ENCODE assay signal across 17 cellular contexts in the genomic region with DNA sequence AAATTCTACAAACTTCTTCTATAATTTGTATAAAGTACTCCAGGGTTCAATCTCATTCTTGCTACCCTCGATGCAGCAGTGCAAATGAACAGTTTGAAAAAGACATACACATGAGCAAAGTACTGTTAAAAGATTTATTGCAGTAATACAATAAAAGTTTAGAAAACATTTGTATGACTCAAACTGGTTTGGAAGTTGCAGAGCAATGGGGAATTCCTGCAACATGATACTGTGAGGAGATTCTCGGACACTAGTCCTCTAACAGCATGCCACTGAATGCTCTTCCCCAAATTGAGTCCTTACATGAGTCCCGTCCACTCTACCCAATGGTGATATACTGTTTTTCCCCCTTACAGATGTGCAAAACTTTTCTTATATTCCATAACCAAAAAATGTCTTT. TPM values are rescaled to one million over a fixed set of nuclear protein-coding genes. Genes with fewer than 3 reads are reported as not detected.
DNase-seq lines count a peak whose midpoint lies in the region; ATAC-seq, FAIRE-seq and TF ChIP-seq lines count a peak whose summit lies in the region.
"Had no signal": no experiment of that assay in that cellular context is flagged by ENCODE, and none has a peak within 500 bp of the region (broad histone marks: within the 10 kb centered on the region; RNA-seq: fewer than 3 reads in every experiment).

No MANE protein-coding gene starts in this region.

- ATAC-seq in GM21360 (IDR thresholded peaks at IDR 0.05; ENCODE audit: unreplicated experiment), result no peak

- H3K14ac ChIP-seq in H9 (ENCODE audit: insufficient read depth, low read length), result no peak overlapping the region

- no peak overlapping the region for H3K23ac ChIP-seq in H9 (ENCODE audit: insufficient read length, low read depth, low read length)

- no peaks in the 10 kb centered on the region for H3K79me2 ChIP-seq in PC-9 (ENCODE audit: low read depth)
- no peaks in the 10 kb centered on the region for H3K79me2 ChIP-seq in endothelial cell of umbilical vein (ENCODE audit: control insufficient read depth, insufficient read depth, low read length)
- H3K79me2 ChIP-seq in osteoblast (ENCODE audit: insufficient read depth, low read length), result no peaks in the 10 kb centered on the region
- no peaks in the 10 kb centered on the region for H3K79me2 ChIP-seq in H9 (ENCODE audit: insufficient read depth, low read length)

- no peak overlapping the region for H3T11ph ChIP-seq in H9 (ENCODE audit: low read length)

- no peak overlapping the region for H3K4me3 Mint-ChIP-seq in H9
- H3K4me3 Mint-ChIP-seq: activated CD4-positive, alpha-beta memory T cell treated with anti-CD3 and anti-CD28 coated beads for 36 hours had no signal

- H2AFZ ChIP-seq in PC-9 (no peak overlapping the region), endothelial cell of umbilical vein (ENCODE audit: low read depth, low read length) (no peak overlapping the region), osteoblast (ENCODE audit: low read length) (no peak overlapping the region), H9 (ENCODE audit: low read length) (no peak overlapping the region)

- CTCF ChIA-PET in PC-9 (lab: Charles Lee) (interaction anchor here (1.6 kb wide), 1 partner anchor 11 kb away, joined by 3 read pairs; no protein-coding TSS in a partner anchor), endothelial cell of umbilical vein (lab: Charles Lee) (interaction anchor here (1.7 kb wide), 1 partner anchor 12 kb away, joined by 5 read pairs; no protein-coding TSS in a partner anchor)

- no peak overlapping the region for H4K5ac ChIP-seq in H9 (ENCODE audit: insufficient read length, low read depth, low read length)

- intact Hi-C loops in PC-9 (cut with micrococcal nuclease; ENCODE audit: unreplicated experiment), result no loop called here
- intact Hi-C loops in endothelial cell of umbilical vein (cut with micrococcal nuclease), result no loop called here

- no peaks in the 10 kb centered on the region for H3K27me3 Mint-ChIP-seq in H9 (ENCODE audit: low read depth)
- H3K27me3 Mint-ChIP-seq: activated CD4-positive, alpha-beta memory T cell treated with anti-CD3 and anti-CD28 coated beads for 36 hours had no signal

- H3K27ac ChIP-seq in PC-9, result peak overlapping the region; percentile 36
- H3K27ac ChIP-seq in endothelial cell of umbilical vein (ENCODE audit: insufficient read depth, low read depth, low read length), result no peak overlapping the region
- peak overlapping the region; percentile 7 for H3K27ac ChIP-seq in osteoblast (ENCODE audit: low read depth, low read length)
- H3K27ac ChIP-seq in right atrium auricular region, result no peak overlapping the region
- no peak overlapping the region for H3K27ac ChIP-seq in H9 (ENCODE audit: insufficient read length, low read depth, low read length)
- H3K27ac ChIP-seq: BLaER1 treated with 17β-estradiol and CSF1 and Interleukin-3, amounts not matched to agents 10 nM and 100 nM; pancreas; suprapubic skin had no signal

- H2BK12ac ChIP-seq in H9 (ENCODE audit: insufficient read length, low read depth, low read length), result no peak overlapping the region

- H3K4me3 ChIP-seq in AG10803 (ENCODE audit: low read length), result no peak overlapping the region
- no peak overlapping the region for H3K4me3 ChIP-seq in PC-9
- no peak overlapping the region for H3K4me3 ChIP-seq in endothelial cell of umbilical vein (replicated peaks in 1 of 3; ENCODE audit: insufficient read depth in 1 of 3, low read depth in 1 of 3, low read length in 3 of 3)
- no peak overlapping the region for H3K4me3 ChIP-seq in osteoblast (ENCODE audit: insufficient read depth, low read length)
- H3K4me3 ChIP-seq in right atrium auricular region, result no peak overlapping the region
- H3K4me3 ChIP-seq: BLaER1 treated with 17β-estradiol and CSF1 and Interleukin-3, amounts not matched to agents 10 nM and 100 nM; pancreas; suprapubic skin had no signal

- POLR2A ChIA-PET in PC-9 (lab: Charles Lee; ENCODE audit: unreplicated experiment), result no interaction called here
- POLR2A ChIA-PET in endothelial cell of umbilical vein (lab: Charles Lee), result no interaction called here

- H3K9ac ChIP-seq in endothelial cell of umbilical vein (replicated peaks; ENCODE audit: extremely low read depth, insufficient read depth, low read length), result no peak overlapping the region
- H3K9ac ChIP-seq in H9 (ENCODE audit: extremely low read depth, insufficient read length, low read length), result no peak overlapping the region
- H3K9ac ChIP-seq: BLaER1 treated with 17β-estradiol and CSF1 and Interleukin-3, amounts not matched to agents 10 nM and 100 nM had no signal

- BruUV-seq in PC-9 (replicated peaks; lab: Mats Ljungman, UMichigan) (no TSS peak), endothelial cell of umbilical vein (replicated peaks; lab: Mats Ljungman, UMichigan) (no TSS peak)

- H3K9me1 ChIP-seq in endothelial cell of umbilical vein (replicated peaks; ENCODE audit: control insufficient read depth, extremely low read depth, insufficient read depth, low read length), result no peaks in the 10 kb centered on the region

- H3K4me1 ChIP-seq in PC-9 (replicated peaks; ENCODE audit: insufficient read depth) (peaks cover 6% of the 10 kb centered on the region; the same call in 1 of the 2 replicates), endothelial cell of umbilical vein (ENCODE audit: control insufficient read depth, extremely low read depth, insufficient read depth, low read length) (no peaks in the 10 kb centered on the region), osteoblast (ENCODE audit: insufficient read depth, low read length) (peaks cover 12% of the 10 kb centered on the region), right atrium auricular region (no peaks in the 10 kb centered on the region), H9 (ENCODE audit: insufficient read depth, low read length) (no peaks in the 10 kb centered on the region)
- H3K4me1 ChIP-seq: BLaER1 treated with 17β-estradiol and CSF1 and Interleukin-3, amounts not matched to agents 10 nM and 100 nM; pancreas; suprapubic skin had no signal

- H3K9me3 Mint-ChIP-seq in H9, result no peaks in the 10 kb centered on the region
- H3K9me3 Mint-ChIP-seq: activated CD4-positive, alpha-beta memory T cell treated with anti-CD3 and anti-CD28 coated beads for 36 hours had no signal

- peak overlapping the region; percentile 10; the same call in 1 of the 2 replicates for H3K4me2 ChIP-seq in PC-9
- no peak overlapping the region for H3K4me2 ChIP-seq in endothelial cell of umbilical vein (ENCODE audit: insufficient read depth, low read length)
- H3K4me2 ChIP-seq in osteoblast (ENCODE audit: insufficient read depth, low read length), result peak overlapping the region; percentile 49
- no peak overlapping the region for H3K4me2 ChIP-seq in H9 (ENCODE audit: insufficient read depth, insufficient read length, low read length)
- H3K4me2 ChIP-seq: BLaER1 treated with 17β-estradiol and CSF1 and Interleukin-3, amounts not matched to agents 10 nM and 100 nM had no signal

- no peak overlapping the region for H4K91ac ChIP-seq in H9 (ENCODE audit: insufficient read length, low read depth, low read length)

- TF ChIP-seq POLR2A in endothelial cell of umbilical vein (IDR thresholded peaks at IDR 0.05; ENCODE audit: low read depth, low read length), result no peak

- no peak overlapping the region for H2BK5ac ChIP-seq in H9 (ENCODE audit: insufficient read length, low read length)

- no peaks in the 10 kb centered on the region for H3K9me2 ChIP-seq in PC-9 (ENCODE audit: insufficient read depth)

- H3K27ac Mint-ChIP-seq in H9, result no peak overlapping the region
- H3K27ac Mint-ChIP-seq: activated CD4-positive, alpha-beta memory T cell treated with anti-CD3 and anti-CD28 coated beads for 36 hours had no signal

- no peak overlapping the region for H2BK20ac ChIP-seq in H9 (ENCODE audit: low read depth, low read length, poor library complexity, severe bottlenecking)

- H3K23me2 ChIP-seq in H9 (ENCODE audit: insufficient read length, low read depth, low read length, poor library complexity, severe bottlenecking), result no peaks in the 10 kb centered on the region

- H3K18ac ChIP-seq in H9 (ENCODE audit: insufficient read length, low read depth, low read length), result no peak overlapping the region

- no peak overlapping the region for H2BK15ac ChIP-seq in H9 (ENCODE audit: low read depth, low read length)

- no peaks in the 10 kb centered on the region; the same call in 1 of the 2 replicates for H4K20me1 ChIP-seq in PC-9 (ENCODE audit: insufficient read depth)
- H4K20me1 ChIP-seq in endothelial cell of umbilical vein (replicated peaks; ENCODE audit: control insufficient read depth, extremely low read depth, insufficient read depth, low read length), result no peaks in the 10 kb centered on the region
- peaks cover 3% of the 10 kb centered on the region for H4K20me1 ChIP-seq in osteoblast (ENCODE audit: insufficient read depth, low read length)
- no peaks in the 10 kb centered on the region for H4K20me1 ChIP-seq in H9 (ENCODE audit: control insufficient read depth, insufficient read depth, insufficient read length)
- H4K20me1 ChIP-seq: BLaER1 treated with 17β-estradiol and CSF1 and Interleukin-3, amounts not matched to agents 10 nM and 100 nM had no signal

- H2BK120ac ChIP-seq in H9 (ENCODE audit: low read depth, low read length, poor library complexity, severe bottlenecking), result no peak overlapping the region

- no peak overlapping the region for H3K56ac ChIP-seq in H9 (ENCODE audit: insufficient read length, low read depth, low read length)

- H3K36me3 Mint-ChIP-seq in H9 (ENCODE audit: insufficient read depth in 1 of 3, low read depth in 3 of 3), result peaks cover 16 to 50% (median 46%) of the 10 kb centered on the region in 3 experiments; a peak in 6 of 7 replicates

- H3K9me3 ChIP-seq in PC-9 (ENCODE audit: insufficient read depth, low read depth) (no peaks in the 10 kb centered on the region), endothelial cell of umbilical vein (replicated peaks; ENCODE audit: control insufficient read depth, insufficient read depth, low read length) (no peaks in the 10 kb centered on the region), osteoblast (ENCODE audit: low read depth, low read length) (no peaks in the 10 kb centered on the region), right atrium auricular region (no peaks in the 10 kb centered on the region), H9 (ENCODE audit: control insufficient read depth, low read depth, low read length) (no peaks in the 10 kb centered on the region)
- H3K9me3 ChIP-seq: BLaER1 treated with 17β-estradiol and CSF1 and Interleukin-3, amounts not matched to agents 10 nM and 100 nM; pancreas; suprapubic skin had no signal

- no peak overlapping the region for H4K8ac ChIP-seq in H9 (replicated peaks; ENCODE audit: insufficient read length, low read depth, low read length)

- H3K79me1 ChIP-seq in H9 (ENCODE audit: insufficient read depth, low read depth, low read length, poor library complexity, severe bottlenecking), result no peaks in the 10 kb centered on the region

- WGBS in H9 (ENCODE audit: extremely low coverage, insufficient read length, low lambda C conversion rate), result no CpG with 5 or more reads among the region's 3 CpGs

- peak; percentile 80 for DNase-seq in AG10803 (ENCODE audit: low read depth)
- DNase-seq in PC-9, result no peak
- DNase-seq in endothelial cell of umbilical vein (ENCODE audit: low read depth, low spot score), result peak; percentile 9
- peak; percentile 84 for DNase-seq in osteoblast (ENCODE audit: insufficient read length, low spot score, missing footprints)
- DNase-seq in right atrium auricular region (ENCODE audit: low spot score), result no peak
- no peak for DNase-seq in NCI-H446 (lab: John Stamatoyannopoulos, UW)
- no peak for DNase-seq in H9
- DNase-seq: activated CD4-positive, alpha-beta memory T cell treated with anti-CD3 and anti-CD28 coated beads for 36 hours; anterior cingulate cortex; DMS53; NCI-H2081; NCI-H774; pancreas had no signal

- H3K27me3 ChIP-seq in PC-9 (ENCODE audit: insufficient read depth, low read depth), result no peaks in the 10 kb centered on the region
- H3K27me3 ChIP-seq in endothelial cell of umbilical vein (ENCODE audit: control insufficient read depth in 2 of 2, insufficient read depth in 2 of 2, low read length in 2 of 2), result no peaks in the 10 kb centered on the region
- H3K27me3 ChIP-seq in osteoblast (ENCODE audit: insufficient read depth, low read length), result no peaks in the 10 kb centered on the region
- H3K27me3 ChIP-seq in right atrium auricular region, result no peaks in the 10 kb centered on the region
- H3K27me3 ChIP-seq in H9 (ENCODE audit: insufficient read depth, low read length), result no peaks in the 10 kb centered on the region
- H3K27me3 ChIP-seq: BLaER1 treated with 17β-estradiol and CSF1 and Interleukin-3, amounts not matched to agents 10 nM and 100 nM; pancreas; suprapubic skin had no signal

- no peak overlapping the region for H3K4ac ChIP-seq in H9 (ENCODE audit: low read depth, low read length)

- H3F3A ChIP-seq in PC-9 (ENCODE audit: insufficient read depth, low read depth), result no peaks in the 10 kb centered on the region; the same call in 1 of the 2 replicates

- H3K4me1 Mint-ChIP-seq in H9, result no peaks in the 10 kb centered on the region

- FAIRE-seq in endothelial cell of umbilical vein (lab: Jason Lieb, UNC), result peak; percentile 60
- FAIRE-seq: islet of Langerhans, pancreas had no signal

- no peak overlapping the region for H2AK5ac ChIP-seq in H9 (ENCODE audit: insufficient read length, low read length)

- TF ChIP-seq CTCF in AG10803 (conservative IDR thresholded peaks at IDR 0.05; ENCODE audit: low read length) (no peak), PC-9 (conservative IDR thresholded peaks at IDR 0.05) (no peak), endothelial cell of umbilical vein (IDR thresholded peaks at IDR 0.05; ENCODE audit: extremely low read depth in 1 of 2, insufficient read depth in 1 of 2, low read depth in 1 of 2, low read length in 2 of 2) (no peak), osteoblast (IDR thresholded peaks at IDR 0.05; ENCODE audit: extremely low read depth, low read depth, low read length) (no peak), right atrium auricular region (IDR thresholded peaks at IDR 0.05) (no peak), H9 (conservative IDR thresholded peaks at IDR 0.05) (no peak)

- no peaks in the 10 kb centered on the region; the same call in 1 of the 2 replicates for H3K36me3 ChIP-seq in PC-9 (ENCODE audit: low read depth)
- peaks cover 6% of the 10 kb centered on the region in 2 experiments for H3K36me3 ChIP-seq in endothelial cell of umbilical vein (ENCODE audit: control insufficient read depth in 2 of 2, extremely low read depth in 1 of 2, insufficient read depth in 2 of 2, low read length in 2 of 2)
- peaks cover 16% of the 10 kb centered on the region for H3K36me3 ChIP-seq in osteoblast (ENCODE audit: insufficient read depth, low read length)
- H3K36me3 ChIP-seq in right atrium auricular region, result peaks cover 20% of the 10 kb centered on the region

- dilution Hi-C loops in endothelial cell of umbilical vein (cut with MboI; ENCODE audit: extremely low pct_ligation_motif_present, low sequenced_read_pairs), result no loop called here

RNA-seq across cellular contexts. Expression of gene ATG14, which starts 45.4 kb away (rescaled TPM):
- total RNA-seq in PC-9 (2021), result 13.6 and 14.6 TPM in 2 replicates
- 9.6 and 10.0 TPM in 2 replicates for total RNA-seq in endothelial cell of umbilical vein
- polyA plus RNA-seq in endothelial cell of umbilical vein, result 4.8 and 5.9 TPM in 2 replicates
- polyA plus RNA-seq in endothelial cell of umbilical vein (2011; cell fraction: cytosol; rRNA removed), result 4.0 TPM in 2 replicates
- polyA plus RNA-seq in endothelial cell of umbilical vein (2011; cell fraction: nucleus; rRNA removed), result 27.1 and 28.8 TPM in 2 replicates
- polyA plus RNA-seq in endothelial cell of umbilical vein (2012), result 5.8 and 8.4 TPM in 2 replicates
- polyA minus RNA-seq in endothelial cell of umbilical vein, result 11.4 and 11.6 TPM in 2 replicates
- 5.0 TPM for polyA minus RNA-seq in endothelial cell of umbilical vein (2011; cell fraction: cytosol; rRNA and poly(A)+ RNA removed)
- polyA minus RNA-seq in endothelial cell of umbilical vein (2011; cell fraction: nucleus; rRNA and poly(A)+ RNA removed), result 11.0 and 13.2 TPM in 2 replicates
- 21.7 and 24.5 TPM in 2 replicates for total RNA-seq in osteoblast
- total RNA-seq in right atrium auricular region, result 10 to 100 TPM in 1 of 2 donors, 1 to 10 TPM in 1; 6.7 to 11.1 TPM
- total RNA-seq in H9 (2021), result 11.8 and 13.6 TPM in 2 replicates

Comparison
In these comparisons a context has a peak if more than half of its experiments do, and no peak if none do; other contexts are left out.
1. DNase-seq: peak in AG10803 (single experiment), endothelial cell of umbilical vein (single experiment) and osteoblast (single experiment); none in PC-9 (0 of 2), right atrium auricular region (single experiment), NCI-H446 (0 of 2) and H9 (single experiment).
2. H3K27ac ChIP-seq: peak in PC-9 (single experiment) and osteoblast (single experiment); none in endothelial cell of umbilical vein (single experiment), right atrium auricular region (0 of 2) and H9 (single experiment).
3. H3K4me2 ChIP-seq: peak in PC-9 (single experiment) and osteoblast (single experiment); none in endothelial cell of umbilical vein (single experiment) and H9 (single experiment).